8 cellular contexts compared by ENCODE assay signal in the genomic region with DNA sequence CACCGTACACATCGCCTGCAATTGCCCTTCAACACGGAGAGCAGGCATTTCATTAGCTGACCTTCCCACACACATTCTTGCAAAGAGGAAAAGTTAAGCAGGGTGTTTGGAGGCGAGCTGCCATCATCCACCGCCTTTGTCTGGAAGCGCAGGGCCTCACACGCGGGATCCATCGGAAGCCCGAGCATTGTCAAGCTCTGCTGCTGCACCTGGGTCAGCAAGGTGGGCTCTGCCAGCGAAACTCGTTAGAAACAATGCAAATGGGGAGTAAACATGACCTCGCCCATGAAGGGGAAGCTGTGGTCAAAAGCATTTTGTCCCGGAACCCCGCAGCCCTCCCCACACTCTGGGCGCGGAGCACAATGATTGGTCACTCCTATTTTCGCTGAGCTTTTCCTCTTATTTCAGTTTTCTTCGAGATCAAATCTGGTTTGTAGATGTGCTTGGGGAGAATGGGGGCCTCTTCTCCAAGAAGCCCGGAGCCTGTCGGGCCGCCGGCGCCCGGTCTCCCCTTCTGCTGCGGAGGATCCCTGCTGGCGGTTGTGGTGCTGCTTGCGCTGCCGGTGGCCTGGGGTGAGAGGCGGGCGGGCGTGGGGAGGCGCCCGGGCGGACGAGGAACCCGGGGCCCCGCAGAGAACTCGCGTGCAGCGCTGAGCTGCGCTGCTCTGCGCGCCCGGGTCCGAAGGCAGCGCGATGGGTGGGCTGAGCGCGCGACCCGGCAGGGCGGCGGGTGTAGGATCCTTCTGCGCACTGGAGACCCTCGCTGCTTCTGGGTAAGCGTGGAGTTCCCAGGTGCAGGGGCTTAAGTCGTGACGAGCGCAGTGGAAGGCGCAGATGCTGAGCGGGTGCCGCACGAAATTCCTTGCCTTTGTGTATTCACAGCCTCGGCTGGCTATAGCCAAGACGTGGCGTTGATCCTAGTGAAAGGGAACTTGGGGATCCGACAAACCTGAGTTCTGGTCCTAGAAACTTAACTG. TPM values are rescaled to one million over a fixed set of nuclear protein-coding genes. Genes with fewer than 3 reads are reported as not detected.
A peak's percentile ranks its signal among the peaks of the same experiment; 100 is the strongest.
DNase-seq lines count a peak whose midpoint lies in the region; ATAC-seq and TF ChIP-seq lines count a peak whose summit lies in the region.

A gene (plus strand): TSS at position 342 of the 977 bp plus-strand sequence. CDS start 111 bp downstream, at position 453.

- no peaks in the 10 kb centered on the region for H3K9me3 Mint-ChIP-seq in activated CD4-positive, alpha-beta T cell treated with anti-CD3 and anti-CD28 coated beads, Interleukin-2, amount 10 ng/mL, durations not matched to agents 7 days and 5 days
- H3K9me3 Mint-ChIP-seq in nephron = no peaks in the 10 kb centered on the region

- no peaks in the 10 kb centered on the region for H3K36me3 ChIP-seq in transverse colon

- peak; percentile 24 to 42 for ATAC-seq in activated CD4-positive, CD25-positive, alpha-beta regulatory T cell treated with anti-CD3 and anti-CD28 coated beads, Interleukin-2, amount 50 U/mL, for 24 hours
- peak; percentile 45 for ATAC-seq in HG03520 (IDR thresholded peaks at IDR 0.05; ENCODE audit: unreplicated experiment)

- H3K27ac ChIP-seq in transverse colon = peak within 1 kb of the TSS in 1 of 4 donors; percentile 57

- TF ChIP-seq CTCF in epithelial cell of proximal tubule (conservative IDR thresholded peaks at IDR 0.05; ENCODE audit: low read depth, low read length) (no peak), nephron (IDR thresholded peaks at IDR 0.05; ENCODE audit: unreplicated experiment in 3 of 3) (no peak), transverse colon (IDR thresholded peaks at IDR 0.05) (no peak)

- no peak for TF ChIP-seq EP300 in transverse colon (IDR thresholded peaks at IDR 0.05; ENCODE audit: low read depth)

- in situ Hi-C loops in transverse colon (cut with MboI; ENCODE audit: low pct_ligation_motif_present in 1 of 4, low pct_unique_long_range_greater_than_20kb in 1 of 4, low sequenced_read_pairs in 3 of 4) = loop anchor here in 2 of 4 donors (25.0 kb wide), 1 partner anchor 409 kb away; a partner anchor contains a TSS

- peaks cover 86% of the 10 kb centered on the region for H3K27me3 ChIP-seq in transverse colon

- H3K4me3 Mint-ChIP-seq in activated CD4-positive, alpha-beta T cell treated with anti-CD3 and anti-CD28 coated beads, Interleukin-2, amount 10 ng/mL, durations not matched to agents 7 days and 5 days = peak within 1 kb of the TSS; percentile 70
- peak within 1 kb of the TSS; percentile 77 to 78 (median 78) for H3K4me3 Mint-ChIP-seq in nephron

- peak within 1 kb of the TSS; percentile 65 for H3K27ac Mint-ChIP-seq in activated CD4-positive, alpha-beta T cell treated with anti-CD3 and anti-CD28 coated beads, Interleukin-2, amount 10 ng/mL, durations not matched to agents 7 days and 5 days
- H3K27ac Mint-ChIP-seq in nephron = peak within 1 kb of the TSS in 1 of 3 experiments; percentile 0

- DNase-seq in activated CD4-positive, CD25-positive, alpha-beta regulatory T cell (lab: John Stamatoyannopoulos, UW) = no peak
- peak; percentile 35 for DNase-seq in activated CD4-positive, alpha-beta T cell treated with anti-CD3 and anti-CD28 coated beads, Interleukin-2, amount 10 ng/mL, durations not matched to agents 7 days and 5 days
- DNase-seq in epithelial cell of proximal tubule (ENCODE audit: low read depth) = no peak
- DNase-seq in transverse colon = peak; percentile 23
- DNase-seq in DMS114 treated with DMSO at 0.1 percent for 48 hours (lab: John Stamatoyannopoulos, UW; ENCODE audit: unreplicated experiment) = no peak

- H3K27me3 Mint-ChIP-seq in activated CD4-positive, alpha-beta T cell treated with anti-CD3 and anti-CD28 coated beads, Interleukin-2, amount 10 ng/mL, durations not matched to agents 7 days and 5 days = peaks cover 34% of the 10 kb centered on the region
- peaks cover 56% of the 10 kb centered on the region for H3K27me3 Mint-ChIP-seq in nephron (ENCODE audit: low read depth)

- H3K4me3 ChIP-seq in epithelial cell of proximal tubule (ENCODE audit: low read depth, low read length) (peak within 1 kb of the TSS; percentile 44), transverse colon (peak within 1 kb of the TSS in 3 of 4 donors; percentile 16 to 52 (median 33))

- peaks cover 0 to 9% (median 7%) of the 10 kb centered on the region in 4 donors for H3K4me1 ChIP-seq in transverse colon

- H3K36me3 Mint-ChIP-seq in activated CD4-positive, alpha-beta T cell treated with anti-CD3 and anti-CD28 coated beads, Interleukin-2, amount 10 ng/mL, durations not matched to agents 7 days and 5 days (ENCODE audit: low read depth) = no peaks in the 10 kb centered on the region
- H3K36me3 Mint-ChIP-seq in nephron (ENCODE audit: low read depth) = no peaks in the 10 kb centered on the region

- H3K4me1 Mint-ChIP-seq in activated CD4-positive, alpha-beta T cell treated with anti-CD3 and anti-CD28 coated beads, Interleukin-2, amount 10 ng/mL, durations not matched to agents 7 days and 5 days = peaks cover 20% of the 10 kb centered on the region
- peaks cover 6% of the 10 kb centered on the region for H3K4me1 Mint-ChIP-seq in nephron

- CTCF ChIA-PET in activated CD4-positive, alpha-beta T cell treated with anti-CD3 and anti-CD28 coated beads, Interleukin-2, amount 10 ng/mL, durations not matched to agents 7 days and 5 days (lab: Charles Lee) = no interaction called here

- WGBS in transverse colon (ENCODE audit: low coverage in 1 of 2), 2 donors = 5 to 8% methylated on average over 7 to 64 of the region's 68 CpGs

- intact Hi-C loops in transverse colon (cut with DNase I; ENCODE audit: low total_unique reads) = no loop called here

- no peak for TF ChIP-seq POLR2A in transverse colon (IDR thresholded peaks at IDR 0.05)

- POLR2A ChIA-PET in activated CD4-positive, alpha-beta T cell treated with anti-CD3 and anti-CD28 coated beads, Interleukin-2, amount 10 ng/mL, durations not matched to agents 7 days and 5 days (lab: Charles Lee) = no interaction called here

- no peaks in the 10 kb centered on the region for H3K9me3 ChIP-seq in transverse colon

RNA-seq across cellular contexts. Expression of the gene that starts here (rescaled TPM):
- under 1 TPM; 0.20 to 0.25 TPM for total RNA-seq in activated CD4-positive, alpha-beta T cell treated with anti-CD3 and anti-CD28 coated beads, Interleukin-2, amount 10 ng/mL, durations not matched to agents 7 days and 5 days
- total RNA-seq in epithelial cell of proximal tubule (not detected in 2 replicates), transverse colon (10 to 100 TPM in 1 of 4 donors, 1 to 10 TPM in 3; 1.5 to 12.0 (median 3.3) TPM)

Comparison
In these comparisons a context has a peak if more than half of its experiments do, and no peak if none do; other contexts are left out.
1. Peak in DNase-seq in activated CD4-positive, alpha-beta T cell treated with anti-CD3 and anti-CD28 coated beads, Interleukin-2, amount 10 ng/mL, durations not matched to agents 7 days and 5 days; RNA of the gene not detected or under 1 TPM.